Comparison of ENCODE assay signal across 1 cellular context in genomic region chr7:102991540-102992214, GRCh38.
A peak's percentile ranks its signal among the peaks of the same experiment; 100 is the strongest.
TF ChIP-seq lines count a peak whose summit lies in the region.

No MANE protein-coding gene starts in this region.

TF ChIP-seq in HepG2, 621 proteins besides CTCF, POLR2A, EP300 and RAD21 (continued from another document):
- TF ChIP-seq ZNF317 (CRISPR knock-in tag; IDR thresholded peaks at IDR 0.05): no peak
- no peak for TF ChIP-seq ZNF34 (CRISPR knock-in tag; IDR thresholded peaks at IDR 0.05; ENCODE audit: borderline replicate concordance)
- no peak for TF ChIP-seq SPEN (CRISPR knock-in tag; IDR thresholded peaks at IDR 0.05; ENCODE audit: low read depth)
- TF ChIP-seq AHR (CRISPR knock-in tag; IDR thresholded peaks at IDR 0.05): no peak
- TF ChIP-seq ZNF552 (CRISPR knock-in tag; IDR thresholded peaks at IDR 0.05; ENCODE audit: borderline replicate concordance): no peak
- TF ChIP-seq, protein P1, sequence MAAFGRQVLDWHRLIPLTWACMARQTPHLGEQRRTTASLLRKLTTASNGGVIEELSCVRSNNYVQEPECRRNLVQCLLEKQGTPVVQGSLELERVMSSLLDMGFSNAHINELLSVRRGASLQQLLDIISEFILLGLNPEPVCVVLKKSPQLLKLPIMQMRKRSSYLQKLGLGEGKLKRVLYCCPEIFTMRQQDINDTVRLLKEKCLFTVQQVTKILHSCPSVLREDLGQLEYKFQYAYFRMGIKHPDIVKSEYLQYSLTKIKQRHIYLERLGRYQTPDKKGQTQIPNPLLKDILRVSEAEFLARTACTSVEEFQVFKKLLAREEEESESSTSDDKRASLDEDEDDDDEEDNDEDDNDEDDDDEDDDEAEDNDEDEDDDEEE (CRISPR knock-in tag; IDR thresholded peaks at IDR 0.05): no peak
- no peak for TF ChIP-seq ZKSCAN5 (CRISPR knock-in tag; IDR thresholded peaks at IDR 0.05)
- TF ChIP-seq ELF4 (CRISPR knock-in tag; IDR thresholded peaks at IDR 0.05; ENCODE audit: borderline replicate concordance): no peak
- TF ChIP-seq REXO4 (CRISPR knock-in tag; IDR thresholded peaks at IDR 0.05; ENCODE audit: borderline replicate concordance): no peak
- no peak for TF ChIP-seq THAP9 (CRISPR knock-in tag; IDR thresholded peaks at IDR 0.05; ENCODE audit: borderline replicate concordance)
- TF ChIP-seq SOX5 (CRISPR knock-in tag; IDR thresholded peaks at IDR 0.05; ENCODE audit: borderline replicate concordance): no peak
- peak; percentile 20; the same call in 1 of the 2 replicates for TF ChIP-seq KLF6 (CRISPR knock-in tag; IDR thresholded peaks at IDR 0.05)
- TF ChIP-seq ZMAT3 (CRISPR knock-in tag; conservative IDR thresholded peaks at IDR 0.05): no peak
- no peak for TF ChIP-seq MZF1 (CRISPR knock-in tag; IDR thresholded peaks at IDR 0.05; ENCODE audit: borderline replicate concordance)
- TF ChIP-seq MIXL1 (CRISPR knock-in tag; IDR thresholded peaks at IDR 0.05): no peak
- no peak for TF ChIP-seq MAF1 (CRISPR knock-in tag; IDR thresholded peaks at IDR 0.05; ENCODE audit: borderline replicate concordance)
- TF ChIP-seq ZNF18 (CRISPR knock-in tag; IDR thresholded peaks at IDR 0.05; ENCODE audit: insufficient replicate concordance): no peak
- TF ChIP-seq NR2F1 (CRISPR knock-in tag; IDR thresholded peaks at IDR 0.05): no peak
- TF ChIP-seq, protein P2, sequence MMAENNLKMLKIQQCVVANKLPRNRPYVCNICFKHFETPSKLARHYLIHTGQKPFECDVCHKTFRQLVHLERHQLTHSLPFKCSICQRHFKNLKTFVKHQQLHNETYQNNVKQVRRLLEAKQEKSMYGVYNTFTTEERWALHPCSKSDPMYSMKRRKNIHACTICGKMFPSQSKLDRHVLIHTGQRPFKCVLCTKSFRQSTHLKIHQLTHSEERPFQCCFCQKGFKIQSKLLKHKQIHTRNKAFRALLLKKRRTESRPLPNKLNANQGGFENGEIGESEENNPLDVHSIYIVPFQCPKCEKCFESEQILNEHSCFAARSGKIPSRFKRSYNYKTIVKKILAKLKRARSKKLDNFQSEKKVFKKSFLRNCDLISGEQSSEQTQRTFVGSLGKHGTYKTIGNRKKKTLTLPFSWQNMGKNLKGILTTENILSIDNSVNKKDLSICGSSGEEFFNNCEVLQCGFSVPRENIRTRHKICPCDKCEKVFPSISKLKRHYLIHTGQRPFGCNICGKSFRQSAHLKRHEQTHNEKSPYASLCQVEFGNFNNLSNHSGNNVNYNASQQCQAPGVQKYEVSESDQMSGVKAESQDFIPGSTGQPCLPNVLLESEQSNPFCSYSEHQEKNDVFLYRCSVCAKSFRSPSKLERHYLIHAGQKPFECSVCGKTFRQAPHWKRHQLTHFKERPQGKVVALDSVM (CRISPR knock-in tag; IDR thresholded peaks at IDR 0.05): no peak
- TF ChIP-seq ETV5 (CRISPR knock-in tag; IDR thresholded peaks at IDR 0.05; ENCODE audit: borderline replicate concordance): peak; percentile 78; the same call in 1 of the 2 replicates
- TF ChIP-seq ZBTB7B (CRISPR knock-in tag; IDR thresholded peaks at IDR 0.05): no peak
- TF ChIP-seq NFKB2 (CRISPR knock-in tag; IDR thresholded peaks at IDR 0.05; ENCODE audit: borderline replicate concordance): no peak
- no peak for TF ChIP-seq PLSCR1 (CRISPR knock-in tag; IDR thresholded peaks at IDR 0.05; ENCODE audit: borderline replicate concordance)
- TF ChIP-seq FOXC1 (CRISPR knock-in tag; IDR thresholded peaks at IDR 0.05; ENCODE audit: borderline replicate concordance): no peak
- no peak for TF ChIP-seq TBX2 (CRISPR knock-in tag; IDR thresholded peaks at IDR 0.05; ENCODE audit: borderline replicate concordance)
- no peak for TF ChIP-seq ZUFSP (CRISPR knock-in tag; IDR thresholded peaks at IDR 0.05; ENCODE audit: borderline replicate concordance)
- no peak for TF ChIP-seq CEBPB (IDR thresholded peaks at IDR 0.05; ENCODE audit: borderline replicate concordance, low read depth, low read length)
- no peak for TF ChIP-seq ZNF878 (CRISPR knock-in tag; IDR thresholded peaks at IDR 0.05)
- TF ChIP-seq, protein P3, sequence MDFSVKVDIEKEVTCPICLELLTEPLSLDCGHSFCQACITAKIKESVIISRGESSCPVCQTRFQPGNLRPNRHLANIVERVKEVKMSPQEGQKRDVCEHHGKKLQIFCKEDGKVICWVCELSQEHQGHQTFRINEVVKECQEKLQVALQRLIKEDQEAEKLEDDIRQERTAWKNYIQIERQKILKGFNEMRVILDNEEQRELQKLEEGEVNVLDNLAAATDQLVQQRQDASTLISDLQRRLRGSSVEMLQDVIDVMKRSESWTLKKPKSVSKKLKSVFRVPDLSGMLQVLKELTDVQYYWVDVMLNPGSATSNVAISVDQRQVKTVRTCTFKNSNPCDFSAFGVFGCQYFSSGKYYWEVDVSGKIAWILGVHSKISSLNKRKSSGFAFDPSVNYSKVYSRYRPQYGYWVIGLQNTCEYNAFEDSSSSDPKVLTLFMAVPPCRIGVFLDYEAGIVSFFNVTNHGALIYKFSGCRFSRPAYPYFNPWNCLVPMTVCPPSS (IDR thresholded peaks at IDR 0.05): no peak
- no peak for TF ChIP-seq NFATC3 (CRISPR knock-in tag; IDR thresholded peaks at IDR 0.05)
